Comparison of ENCODE assay signal across 23 cellular contexts in the genomic region with DNA sequence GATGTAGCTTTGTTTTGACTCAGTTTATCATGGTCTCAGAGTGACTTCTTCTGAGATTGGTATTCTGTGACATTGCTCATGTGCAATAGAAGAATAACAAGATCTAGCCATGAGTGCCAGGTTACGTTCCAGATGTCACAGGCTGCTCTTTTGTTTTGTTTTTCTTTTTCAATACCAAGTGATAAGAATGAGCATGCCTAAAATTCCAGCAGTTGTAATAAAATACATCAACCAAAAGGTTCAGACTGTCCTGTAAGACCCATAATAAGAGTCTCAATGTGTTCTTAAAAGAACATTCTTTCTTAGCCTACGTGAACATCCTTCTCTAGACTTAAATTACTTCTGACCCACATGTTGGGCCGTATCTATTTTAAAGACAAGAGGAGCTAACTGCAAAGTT.
"Had no signal": no experiment of that assay in that cellular context is flagged by ENCODE, and none has a peak within 500 bp of the region (broad histone marks: within the 10 kb centered on the region; RNA-seq: fewer than 3 reads in every experiment).

No MANE protein-coding gene starts in this region.

- H3K4me3 Mint-ChIP-seq: activated CD8-positive, alpha-beta T cell treated with anti-CD3 and anti-CD28 coated beads, Interleukin-2, amount 10 ng/mL, durations not matched to agents 7 days and 5 days; activated T-cell treated with anti-CD3 and anti-CD28 coated beads, Interleukin-2, amount 50 U/mL, for 72 hours; immature natural killer cell; nephron; WTC11 had no signal

- H3K36me3 ChIP-seq: breast epithelium, prostate gland, tibial nerve, vagina had no signal

- H3K4me1 Mint-ChIP-seq: immature natural killer cell had no signal

- DNase-seq: activated CD4-positive, alpha-beta T cell treated with anti-CD3 and anti-CD28 coated beads for 4 hours; activated CD8-positive, alpha-beta memory T cell treated with anti-CD3 and anti-CD28 coated beads, Interleukin-2, amount 50 U/mL, for 4 hours; activated CD8-positive, alpha-beta T cell treated with anti-CD3 and anti-CD28 coated beads, Interleukin-2, amount 10 ng/mL, durations not matched to agents 7 days and 5 days; activated gamma-delta T cell; activated T-cell treated with anti-CD3 and anti-CD28 coated beads, Interleukin-2, amount 50 U/mL, for 72 hours; amniotic stem cell; foreskin fibroblast; immature natural killer cell; mesendoderm; occipital lobe; right cardiac atrium; small intestine; stimulated activated CD4-positive, alpha-beta T cell treated with anti-CD3 and anti-CD28 coated beads, Interleukin-4, amount 100 ng/mL, for 24 hours; stimulated activated naive CD4-positive, alpha-beta T cell; T-helper 2 cell had no signal

- H3K36me3 Mint-ChIP-seq: activated naive CD4-positive, alpha-beta T cell treated with anti-CD3 and anti-CD28 coated beads, Interleukin-2, amount 50 U/mL, for 72 hours; immature natural killer cell had no signal

- H3K4me3 ChIP-seq: breast epithelium, prostate gland, tibial nerve, vagina had no signal

- H3K4me1 ChIP-seq: breast epithelium, prostate gland, vagina had no signal

- H3K9me3 ChIP-seq: breast epithelium, prostate gland, tibial nerve, vagina had no signal

- ATAC-seq: activated CD8-positive, alpha-beta T cell treated with anti-CD3 and anti-CD28 coated beads, Interleukin-2, amount 10 ng/mL, durations not matched to agents 7 days and 5 days; activated naive CD4-positive, alpha-beta T cell treated with anti-CD3 and anti-CD28 coated beads, Interleukin-2, amount 50 U/mL, for 72 hours; activated T-cell treated with anti-CD3 and anti-CD28 coated beads, Interleukin-2, amount 50 U/mL, for 72 hours; esophagus mucosa; right cardiac atrium; WTC11 had no signal

- H3K27ac Mint-ChIP-seq: activated CD8-positive, alpha-beta T cell treated with anti-CD3 and anti-CD28 coated beads, Interleukin-2, amount 10 ng/mL, durations not matched to agents 7 days and 5 days; activated naive CD4-positive, alpha-beta T cell treated with anti-CD3 and anti-CD28 coated beads, Interleukin-2, amount 50 U/mL, for 72 hours; activated T-cell treated with anti-CD3 and anti-CD28 coated beads, Interleukin-2, amount 50 U/mL, for 72 hours; immature natural killer cell; WTC11 had no signal

- H3K27me3 ChIP-seq: breast epithelium, tibial nerve, vagina had no signal

- H3K27ac ChIP-seq: breast epithelium, prostate gland, tibial nerve, vagina had no signal

- H3K9me3 Mint-ChIP-seq: nephron had no signal
